ENCODE assay signal across 15 cellular contexts in genomic region chr10:86635402-86635801, GRCh38. TPM values are rescaled to one million over a fixed set of nuclear protein-coding genes. Genes with fewer than 3 reads are reported as not detected.
DNase-seq lines count a peak whose midpoint lies in the region; ATAC-seq, FAIRE-seq and TF ChIP-seq lines count a peak whose summit lies in the region.
"Had no signal": no experiment of that assay in that cellular context is flagged by ENCODE, and none has a peak within 500 bp of the region (broad histone marks: within the 10 kb centered on the region; RNA-seq: fewer than 3 reads in every experiment).

No MANE protein-coding gene starts in this region.

- H3K9me3 ChIP-seq in A549 = no peaks in the 10 kb centered on the region
- no peaks in the 10 kb centered on the region for H3K9me3 ChIP-seq in effector memory CD4-positive, alpha-beta T cell (ENCODE audit: control insufficient read depth, low read length)
- H3K9me3 ChIP-seq: neutrophil had no signal

- H3K27ac ChIP-seq in A549 = 0 out of 6 replicates have a peak overlapping the region, but pooled peaks of 1 of the 2 experiments have one; percentile 17
- no peak overlapping the region for H3K27ac ChIP-seq in effector memory CD4-positive, alpha-beta T cell (ENCODE audit: insufficient read depth, low read length, poor library complexity, severe bottlenecking)
- H3K27ac ChIP-seq: neutrophil had no signal

- CTCF ChIA-PET in A549 (lab: Yijun Ruan, JAX) = interaction anchor here (1.5 to 1.6 kb wide), 2 partner anchors 9 to 49 kb away, joined by 4 read pairs; no protein-coding TSS in a partner anchor

- 9% methylated on average over 2 of the region's 2 CpGs for WGBS in A549 (ENCODE audit: missing lambda C conversion rate)

- TF ChIP-seq POLR2A in A549 (IDR thresholded peaks at IDR 0.05; ENCODE audit: low read length) = no peak

- in situ Hi-C loops in astrocyte of the spinal cord (cut with HindIII; ENCODE audit: low sequenced_read_pairs) = no loop called here

- POLR2A ChIA-PET in A549 (lab: Yijun Ruan, JAX) = no interaction called here

- H3K4me1 ChIP-seq in A549 = 0 out of 3 replicates have a peak, but pooled peaks cover 4% of the 10 kb centered on the region
- H3K4me1 ChIP-seq in effector memory CD4-positive, alpha-beta T cell (ENCODE audit: control insufficient read depth, insufficient read depth, low read length, poor library complexity, severe bottlenecking) = no peaks in the 10 kb centered on the region

- no peak for TF ChIP-seq EP300 in A549 (IDR thresholded peaks at IDR 0.05)

- DNase-seq in A549 (ENCODE audit: low read depth in 1 of 2, low spot score in 1 of 2) (peak in 1 of 2 experiments; percentile 28), HS-5 (ENCODE audit: low read depth) (peak; percentile 76), astrocyte of the spinal cord (ENCODE audit: low read depth, low spot score) (peak; percentile 69), iris pigment epithelial cell (ENCODE audit: low read depth) (peak; percentile 69)
- DNase-seq in effector memory CD4-positive, alpha-beta T cell = no peak
- no peak for DNase-seq in central memory CD4-positive, alpha-beta T cell
- DNase-seq: activated B cell treated with CpG ODN at 0.5 μM for 24 hours; activated naive CD4-positive, alpha-beta T cell treated with Interleukin-2 at 50 U/mL for 16 hours; DMS 273 treated with DMSO at 0.1 percent for 48 hours; MV-4-11; NCI-H2171 treated with DMSO at 0.1 percent for 48 hours had no signal

- H3K4me2 ChIP-seq in A549 = no peak overlapping the region

- H3K36me3 ChIP-seq in effector memory CD4-positive, alpha-beta T cell (ENCODE audit: control insufficient read depth, insufficient read depth, low read length) = no peaks in the 10 kb centered on the region
- H3K36me3 ChIP-seq: neutrophil had no signal

- peaks cover 16% of the 10 kb centered on the region for H3K27me3 ChIP-seq in effector memory CD4-positive, alpha-beta T cell (replicated peaks; ENCODE audit: control insufficient read depth, insufficient read depth, low read length, poor library complexity, severe bottlenecking)

- no peak for TF ChIP-seq RAD21 in A549 (conservative IDR thresholded peaks at IDR 0.05 in 1 of 2, IDR thresholded peaks at IDR 0.05 in 1 of 2)

- TF ChIP-seq CTCF in A549 (IDR thresholded peaks at IDR 0.05) (no peak), astrocyte of the spinal cord (IDR thresholded peaks at IDR 0.05; ENCODE audit: low read depth, low read length) (no peak)

- H3K4me3 ChIP-seq in A549 = no peak overlapping the region
- H3K4me3 ChIP-seq in astrocyte of the spinal cord (ENCODE audit: low read depth, low read length) = no peak overlapping the region
- no peak overlapping the region for H3K4me3 ChIP-seq in effector memory CD4-positive, alpha-beta T cell (ENCODE audit: insufficient read depth, low read depth, low read length, poor library complexity, severe bottlenecking)

- no peak for FAIRE-seq in A549 (lab: Jason Lieb, UNC)
- FAIRE-seq: A204.1 had no signal

- ATAC-seq in A549 = peak; percentile 44 to 74; a peak in 4 of 6 replicates
- no peak for ATAC-seq in HG03571 (IDR thresholded peaks at IDR 0.05; ENCODE audit: unreplicated experiment)
- ATAC-seq in GM21825 (IDR thresholded peaks at IDR 0.05; ENCODE audit: unreplicated experiment) = no peak

TF ChIP-seq in A549, 52 proteins besides CTCF, POLR2A, EP300 and RAD21:
- TF ChIP-seq MAFK (IDR thresholded peaks at IDR 0.05; ENCODE audit: partially characterized antibody) (no peak), CEBPB (IDR thresholded peaks at IDR 0.05) (no peak), PHF8 (IDR thresholded peaks at IDR 0.05; ENCODE audit: borderline replicate concordance, low read depth) (no peak), SREBF2 (IDR thresholded peaks at IDR 0.05) (no peak), EHMT2 (IDR thresholded peaks at IDR 0.05; ENCODE audit: low read depth) (no peak), ZNF302 (CRISPR knock-in tag; IDR thresholded peaks at IDR 0.05) (no peak), HOXB5 (CRISPR knock-in tag; IDR thresholded peaks at IDR 0.05) (no peak), GATA3 (IDR thresholded peaks at IDR 0.05; ENCODE audit: borderline replicate concordance) (no peak), FOSL2 (IDR thresholded peaks at IDR 0.05) (no peak), FOSL2 (CRISPR knock-in tag; IDR thresholded peaks at IDR 0.05) (no peak), ZSCAN20 (CRISPR knock-in tag; IDR thresholded peaks at IDR 0.05) (no peak), EHF (CRISPR knock-in tag; IDR thresholded peaks at IDR 0.05) (no peak), KDM1A (IDR thresholded peaks at IDR 0.05; ENCODE audit: low read depth) (no peak), CHD2 (IDR thresholded peaks at IDR 0.05; ENCODE audit: low read length, partially characterized antibody) (no peak), ESRRA (IDR thresholded peaks at IDR 0.05; ENCODE audit: borderline replicate concordance, low read length) (no peak)

RNA-seq across cellular contexts. Expression of gene OPN4, which starts 18.9 kb away (rescaled TPM):
- polyA plus RNA-seq in A549 (2011; rRNA removed) = not detected in 2 replicates
- not detected in 2 replicates for polyA plus RNA-seq in A549 (2012; cell fraction: cytosol; rRNA removed)
- polyA plus RNA-seq in A549 (2012; cell fraction: nucleus; rRNA removed) = not detected in 2 replicates
- not detected in 3 replicates for polyA plus RNA-seq in A549 (2017; fragmentation: RNase III; extraction: RNeasy Plus Mini Kit Qiagen cat#74134 plus additional on column Dnase treatment)
- not detected in 2 replicates for polyA minus RNA-seq in A549 (2011; rRNA and poly(A)+ RNA removed)

RNA-seq across cellular contexts. Expression of gene LDB3, which starts 32.9 kb away (rescaled TPM):
- polyA plus RNA-seq in A549 (2011; rRNA removed) = 0.08 and 0.13 TPM in 2 replicates
- polyA plus RNA-seq in A549 (2012; cell fraction: cytosol; rRNA removed) = 0.01 and 0.16 TPM in 2 replicates
- polyA plus RNA-seq in A549 (2012; cell fraction: nucleus; rRNA removed) = 0.10 and 0.16 TPM in 2 replicates
- polyA plus RNA-seq in A549 (2017; fragmentation: RNase III; extraction: RNeasy Plus Mini Kit Qiagen cat#74134 plus additional on column Dnase treatment) = 0.08 to 0.15 TPM (median 0.13 TPM) in 3 replicates
- 0.15 TPM in 1 of 2 replicates, not detected in the other for polyA minus RNA-seq in A549 (2011; rRNA and poly(A)+ RNA removed)

Comparison
In these comparisons a context has a peak if more than half of its experiments do, and no peak if none do; other contexts are left out.
1. ATAC-seq: peak in A549 (2 of 2); none in HG03571 (single experiment) and GM21825 (single experiment).
2. DNase-seq: peak in HS-5 (single experiment), astrocyte of the spinal cord (single experiment) and iris pigment epithelial cell (single experiment); none in effector memory CD4-positive, alpha-beta T cell (0 of 3) and central memory CD4-positive, alpha-beta T cell (single experiment).